1 cellular context compared by ENCODE assay signal in the genomic region with DNA sequence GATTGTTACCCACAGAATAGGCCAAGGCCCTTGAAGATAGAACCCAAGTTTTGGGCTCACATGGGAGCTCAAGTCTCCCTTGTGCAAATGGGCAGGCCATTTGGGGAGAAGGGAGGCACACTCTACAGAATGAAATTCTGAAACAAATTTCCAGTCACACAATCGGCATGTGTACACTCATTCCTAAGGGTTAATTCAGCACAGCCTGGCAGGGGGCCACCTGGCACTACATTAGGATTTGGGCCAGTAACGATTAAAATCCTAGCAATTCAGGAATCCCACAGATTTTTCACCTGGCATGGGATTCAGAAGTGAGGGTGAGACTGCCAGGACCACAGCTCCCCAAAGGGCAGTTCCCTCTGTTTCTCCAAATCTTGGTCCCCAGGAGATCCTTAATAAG.
TF ChIP-seq lines count a peak whose summit lies in the region.

No MANE protein-coding gene starts in this region.

TF ChIP-seq in WTC11, 78 proteins besides CTCF, POLR2A, EP300 and RAD21 (continued from another document):
- TF ChIP-seq, protein P1, sequence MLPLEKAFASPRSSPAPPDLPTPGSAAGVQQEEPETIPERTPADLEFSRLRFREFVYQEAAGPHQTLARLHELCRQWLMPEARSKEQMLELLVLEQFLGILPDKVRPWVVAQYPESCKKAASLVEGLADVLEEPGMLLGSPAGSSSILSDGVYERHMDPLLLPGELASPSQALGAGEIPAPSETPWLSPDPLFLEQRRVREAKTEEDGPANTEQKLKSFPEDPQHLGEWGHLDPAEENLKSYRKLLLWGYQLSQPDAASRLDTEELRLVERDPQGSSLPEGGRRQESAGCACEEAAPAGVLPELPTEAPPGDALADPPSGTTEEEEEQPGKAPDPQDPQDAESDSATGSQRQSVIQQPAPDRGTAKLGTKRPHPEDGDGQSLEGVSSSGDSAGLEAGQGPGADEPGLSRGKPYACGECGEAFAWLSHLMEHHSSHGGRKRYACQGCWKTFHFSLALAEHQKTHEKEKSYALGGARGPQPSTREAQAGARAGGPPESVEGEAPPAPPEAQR (CRISPR knock-in tag; IDR thresholded peaks at IDR 0.05): no peak
- TF ChIP-seq NR1H2 (CRISPR knock-in tag; IDR thresholded peaks at IDR 0.05) (no peak), MXD4 (CRISPR knock-in tag; IDR thresholded peaks at IDR 0.05; ENCODE audit: borderline replicate concordance) (no peak), SMAD3 (CRISPR knock-in tag; IDR thresholded peaks at IDR 0.05; ENCODE audit: borderline replicate concordance) (no peak), ZNF138 (CRISPR knock-in tag; conservative IDR thresholded peaks at IDR 0.05) (no peak)
- TF ChIP-seq, protein P2, sequence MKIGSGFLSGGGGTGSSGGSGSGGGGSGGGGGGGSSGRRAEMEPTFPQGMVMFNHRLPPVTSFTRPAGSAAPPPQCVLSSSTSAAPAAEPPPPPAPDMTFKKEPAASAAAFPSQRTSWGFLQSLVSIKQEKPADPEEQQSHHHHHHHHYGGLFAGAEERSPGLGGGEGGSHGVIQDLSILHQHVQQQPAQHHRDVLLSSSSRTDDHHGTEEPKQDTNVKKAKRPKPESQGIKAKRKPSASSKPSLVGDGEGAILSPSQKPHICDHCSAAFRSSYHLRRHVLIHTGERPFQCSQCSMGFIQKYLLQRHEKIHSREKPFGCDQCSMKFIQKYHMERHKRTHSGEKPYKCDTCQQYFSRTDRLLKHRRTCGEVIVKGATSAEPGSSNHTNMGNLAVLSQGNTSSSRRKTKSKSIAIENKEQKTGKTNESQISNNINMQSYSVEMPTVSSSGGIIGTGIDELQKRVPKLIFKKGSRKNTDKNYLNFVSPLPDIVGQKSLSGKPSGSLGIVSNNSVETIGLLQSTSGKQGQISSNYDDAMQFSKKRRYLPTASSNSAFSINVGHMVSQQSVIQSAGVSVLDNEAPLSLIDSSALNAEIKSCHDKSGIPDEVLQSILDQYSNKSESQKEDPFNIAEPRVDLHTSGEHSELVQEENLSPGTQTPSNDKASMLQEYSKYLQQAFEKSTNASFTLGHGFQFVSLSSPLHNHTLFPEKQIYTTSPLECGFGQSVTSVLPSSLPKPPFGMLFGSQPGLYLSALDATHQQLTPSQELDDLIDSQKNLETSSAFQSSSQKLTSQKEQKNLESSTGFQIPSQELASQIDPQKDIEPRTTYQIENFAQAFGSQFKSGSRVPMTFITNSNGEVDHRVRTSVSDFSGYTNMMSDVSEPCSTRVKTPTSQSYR (CRISPR knock-in tag; IDR thresholded peaks at IDR 0.05): no peak
TF ChIP-seq in WTC11: peak in this region for 0.
